20 cellular contexts compared by ENCODE assay signal in genomic region chr15:80343610-80344009, GRCh38.
DNase-seq lines count a peak whose midpoint lies in the region; ATAC-seq and TF ChIP-seq lines count a peak whose summit lies in the region.
"Had no signal": no experiment of that assay in that cellular context is flagged by ENCODE, and none has a peak within 500 bp of the region (broad histone marks: within the 10 kb centered on the region; RNA-seq: fewer than 3 reads in every experiment).

No MANE protein-coding gene starts in this region.

- TF ChIP-seq POLR2A in upper lobe of left lung (IDR thresholded peaks at IDR 0.05), result no peak

- TF ChIP-seq CTCF in choroid plexus epithelial cell (conservative IDR thresholded peaks at IDR 0.05; ENCODE audit: low read depth, low read length) (no peak), mucosa of descending colon (IDR thresholded peaks at IDR 0.05) (no peak), upper lobe of left lung (IDR thresholded peaks at IDR 0.05) (no peak)

- 67 to 85% methylated on average over 2 to 3 of the region's 3 CpGs for WGBS in upper lobe of left lung, 2 donors

- DNase-seq in choroid plexus epithelial cell (ENCODE audit: low read depth), result peak; percentile 81
- peak; percentile 82 for DNase-seq in left ventricle myocardium superior
- DNase-seq in mucosa of descending colon, result peak in 2 of 3 donors; percentile 36 to 54
- DNase-seq in upper lobe of left lung, result peak in 1 of 2 donors; percentile 31
- DNase-seq in NCI-H2196 (lab: John Stamatoyannopoulos, UW; ENCODE audit: unreplicated experiment), result no peak
- no peak for DNase-seq in DMS153 treated with DMSO at 0.1 percent for 48 hours (lab: John Stamatoyannopoulos, UW; ENCODE audit: unreplicated experiment)
- DNase-seq: activated CD8-positive, alpha-beta T cell treated with anti-CD3 and anti-CD28 coated beads for 36 hours; activated T-cell treated with anti-CD3 and anti-CD28 coated beads, Interleukin-2, amount 50 U/mL, for 4 hours; AML-193; DMS79; foreskin fibroblast; naive B cell; NCI-H1436; NCI-H774; OCI-M1; stimulated activated CD4-positive, alpha-beta T cell treated with anti-CD3 and anti-CD28 coated beads, Interleukin-4, amount 100 ng/mL, for 1 hour; T-helper 17 cell had no signal

- H3K27me3 ChIP-seq in upper lobe of left lung, result no peaks in the 10 kb centered on the region

- H3K9me3 ChIP-seq in mucosa of descending colon (no peaks in the 10 kb centered on the region), upper lobe of left lung (no peaks in the 10 kb centered on the region)

- intact Hi-C loops in left ventricle myocardium superior (cut with micrococcal nuclease) (no loop called here), mucosa of descending colon (cut with DNase I, micrococcal nuclease) (no loop called here)

- no peak overlapping the region for H3K27ac ChIP-seq in upper lobe of left lung

- peak in 1 of 4 donors; percentile 26 for TF ChIP-seq EP300 in upper lobe of left lung (IDR thresholded peaks at IDR 0.05)

- H3K36me3 ChIP-seq in mucosa of descending colon (ENCODE audit: low read depth), result no peaks in the 10 kb centered on the region
- H3K36me3 ChIP-seq in upper lobe of left lung, result no peaks in the 10 kb centered on the region

- H3K4me3 ChIP-seq in choroid plexus epithelial cell (ENCODE audit: low read depth, low read length) (no peak overlapping the region), mucosa of descending colon (no peak overlapping the region), upper lobe of left lung (no peak overlapping the region)
- H3K4me3 ChIP-seq: smooth muscle cell had no signal

- ATAC-seq in left ventricle myocardium superior (peak; percentile 98), mucosa of descending colon (peak; percentile 52), upper lobe of left lung (ENCODE audit: low FRiP score in 2 of 2) (peak; percentile 71 to 72), GM18867 (IDR thresholded peaks at IDR 0.05; ENCODE audit: unreplicated experiment) (no peak)
- ATAC-seq: activated CD8-positive, alpha-beta T cell treated with anti-CD3 and anti-CD28 coated beads for 36 hours; activated T-cell treated with anti-CD3 and anti-CD28 coated beads, Interleukin-2, amount 50 U/mL, for 4 hours; T-helper 17 cell; WTC11 had no signal

- H3K4me1 ChIP-seq in mucosa of descending colon (ENCODE audit: low read depth), result no peaks in the 10 kb centered on the region
- H3K4me1 ChIP-seq in upper lobe of left lung, result peaks cover 0 to 5% (median 0%) of the 10 kb centered on the region in 4 donors

Comparison
In these comparisons a context has a peak if more than half of its experiments do, and no peak if none do; other contexts are left out.
1. DNase-seq: peak in choroid plexus epithelial cell (single experiment), left ventricle myocardium superior (single experiment) and mucosa of descending colon (2 of 3); none in NCI-H2196 (single experiment) and DMS153 treated with DMSO at 0.1 percent for 48 hours (single experiment).